In the genomic region with DNA sequence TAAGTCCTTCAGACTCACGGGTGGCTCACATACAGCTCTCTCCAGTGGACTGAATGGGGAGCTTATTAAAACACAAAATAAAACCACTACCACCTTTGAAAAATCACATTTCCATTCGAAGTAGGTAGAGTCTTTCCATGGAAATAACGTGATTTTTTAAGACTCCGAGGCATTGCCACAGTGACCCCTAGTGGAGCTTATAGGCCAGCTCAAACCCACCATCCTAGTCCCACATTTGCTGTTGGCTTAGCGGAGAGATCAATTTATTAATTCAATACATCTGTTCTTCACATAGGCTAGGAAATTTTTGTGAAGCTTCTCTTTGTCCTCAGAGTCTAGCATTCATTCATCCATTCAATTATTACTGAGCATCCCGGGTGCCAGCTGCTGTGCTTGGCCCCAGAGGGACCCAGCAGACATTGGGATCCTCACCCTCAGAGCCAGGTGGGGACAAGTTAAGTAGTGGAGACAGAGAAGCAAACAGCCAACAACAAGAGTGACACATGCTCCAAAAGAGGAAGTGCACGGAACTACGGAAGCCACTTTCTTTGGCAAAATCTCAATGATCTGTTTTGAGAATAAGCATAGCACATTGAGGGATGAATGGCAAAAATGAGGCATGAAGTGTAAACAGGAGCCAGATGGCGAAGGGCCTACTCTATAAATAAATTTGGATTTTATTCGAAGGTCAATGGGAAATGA, we compare ENCODE assay signal across 8 cellular contexts. TPM values are rescaled to one million over a fixed set of nuclear protein-coding genes. Genes with fewer than 3 reads are reported as not detected.
DNase-seq lines count a peak whose midpoint lies in the region; ATAC-seq and TF ChIP-seq lines count a peak whose summit lies in the region.

No MANE protein-coding gene starts in this region.

- no peak for TF ChIP-seq POLR2A in prostate gland (IDR thresholded peaks at IDR 0.05)

- H3K4me3 ChIP-seq in A673 (ENCODE audit: low read depth, low read length, poor library complexity, severe bottlenecking) (no peak overlapping the region), astrocyte of the spinal cord (ENCODE audit: low read depth, low read length) (no peak overlapping the region), liver (ENCODE audit: low read depth in 1 of 3, low read length in 3 of 3) (no peak overlapping the region), prostate gland (no peak overlapping the region)

- H3K36me3 ChIP-seq in A673 (ENCODE audit: insufficient read depth, low read length, poor library complexity, severe bottlenecking) (no peaks in the 10 kb centered on the region), liver (ENCODE audit: control insufficient read depth in 4 of 4, insufficient read depth in 3 of 4, low read depth in 1 of 4, low read length in 3 of 4) (no peaks in the 10 kb centered on the region), prostate gland (no peaks in the 10 kb centered on the region)

- BruUV-seq in A673 (replicated peaks; lab: Mats Ljungman, UMichigan) = no TSS peak

- peak; percentile 45 to 63 for TF ChIP-seq RAD21 in liver (IDR thresholded peaks at IDR 0.05)

- H3K9ac ChIP-seq in liver (ENCODE audit: low read depth in 1 of 2, low read length in 2 of 2) = no peak overlapping the region

- DNase-seq in A673 (ENCODE audit: low spot score) (peak; percentile 57), NCI-H748 (lab: John Stamatoyannopoulos, UW; ENCODE audit: unreplicated experiment) (peak; percentile 49), astrocyte of the spinal cord (ENCODE audit: low read depth, low spot score) (peak; percentile 70), prostate gland (ENCODE audit: low spot score) (no peak)

- no peak overlapping the region for H3K27ac ChIP-seq in A673 (ENCODE audit: low read depth, low read length, poor library complexity, severe bottlenecking)
- H3K27ac ChIP-seq in liver (ENCODE audit: low read depth in 1 of 2, low read length in 2 of 2) = no peak overlapping the region
- H3K27ac ChIP-seq in prostate gland = no peak overlapping the region

- peaks cover 12% of the 10 kb centered on the region for H3K9me3 ChIP-seq in A673 (ENCODE audit: low read depth, low read length, poor library complexity, severe bottlenecking)
- peaks cover 0 to 4% (median 2%) of the 10 kb centered on the region in 4 donors for H3K9me3 ChIP-seq in liver (ENCODE audit: control insufficient read depth in 4 of 4, low read length in 3 of 4)
- no peaks in the 10 kb centered on the region for H3K9me3 ChIP-seq in prostate gland

- 57% methylated on average over 10 of the region's 10 CpGs for WGBS in liver
- 41% methylated on average over 10 of the region's 10 CpGs for WGBS in prostate gland

- H3K27me3 ChIP-seq in A673 (replicated peaks; ENCODE audit: insufficient read depth, low read depth, low read length, poor library complexity) (no peaks in the 10 kb centered on the region), liver (ENCODE audit: control insufficient read depth in 4 of 4, insufficient read depth in 4 of 4, low read length in 3 of 4) (peaks cover 0 to 3% (median 0%) of the 10 kb centered on the region in 4 donors), prostate gland (replicated peaks; ENCODE audit: insufficient read depth) (no peaks in the 10 kb centered on the region)

- ATAC-seq in GM19397 (IDR thresholded peaks at IDR 0.05; ENCODE audit: unreplicated experiment) (no peak), GM21619 (IDR thresholded peaks at IDR 0.05; ENCODE audit: unreplicated experiment) (no peak)

- CTCF ChIA-PET in A673 (lab: Charles Lee) = interaction anchor here (0.5 to 1.8 kb wide), 3 partner anchors 107 to 151 kb away, joined by 3 to 6 read pairs (median 5); no protein-coding TSS in a partner anchor

- intact Hi-C loops in A673 (cut with micrococcal nuclease; ENCODE audit: unreplicated experiment) = loop anchor here (5.0 to 10.0 kb wide), 3 partner anchors 64 to 357 kb away; no protein-coding TSS in a partner anchor
- intact Hi-C loops in prostate gland (cut with DNase I) = loop anchor here (2.0 to 5.0 kb wide), 3 partner anchors 44 to 126 kb away; no protein-coding TSS in a partner anchor

- POLR2A ChIA-PET in A673 (lab: Charles Lee; ENCODE audit: low non-redundant PET) = interaction anchor here (0.6 kb wide), 1 partner anchor 1004 kb away, joined by 3 read pairs; no protein-coding TSS in a partner anchor

- in situ Hi-C loops in astrocyte of the spinal cord (cut with HindIII; ENCODE audit: low sequenced_read_pairs) = no loop called here

- H3K4me1 ChIP-seq in A673 (ENCODE audit: insufficient read depth, low read length, poor library complexity, severe bottlenecking) (peaks cover 13% of the 10 kb centered on the region), liver (ENCODE audit: control insufficient read depth in 4 of 4, insufficient read depth in 4 of 4, low read length in 3 of 4) (no peaks in the 10 kb centered on the region), prostate gland (replicated peaks) (no peaks in the 10 kb centered on the region)

- TF ChIP-seq CTCF in A673 (conservative IDR thresholded peaks at IDR 0.05; ENCODE audit: low read depth, low read length) (peak; percentile 84), GM12873 (IDR thresholded peaks at IDR 0.05; ENCODE audit: insufficient read depth, low read depth, low read length, missing control alignments) (peak; percentile 77), astrocyte of the spinal cord (IDR thresholded peaks at IDR 0.05; ENCODE audit: low read depth, low read length) (peak; percentile 75), liver (IDR thresholded peaks at IDR 0.05; ENCODE audit: low read depth, low read length, missing input control) (peak; percentile 23), prostate gland (IDR thresholded peaks at IDR 0.05) (peak in 2 of 4 experiments; percentile 40 to 41)

TF ChIP-seq in liver, 16 proteins besides CTCF, POLR2A, EP300 and RAD21:
- TF ChIP-seq JUND (IDR thresholded peaks at IDR 0.05) (peak in 1 of 2 donors; percentile 19), NR2F2 (IDR thresholded peaks at IDR 0.05) (no peak)

RNA-seq across cellular contexts. Expression of gene P4HA3, which starts 10.2 kb away (rescaled TPM):
- total RNA-seq in A673 (2021) (0.52 and 2.0 TPM in 2 replicates), liver (under 1 TPM; 0.23 to 0.42 TPM), prostate gland (1 to 10 TPM in 1 of 2 donors, under 1 TPM in 1; 0.80 to 1.9 TPM)
- under 1 TPM; 0.07 to 0.59 TPM for polyA plus RNA-seq in liver
